In genomic region chr15:83858820-83859505, GRCh38 we compare ENCODE assay signal across 27 cellular contexts.
A peak's percentile ranks its signal among the peaks of the same experiment; 100 is the strongest.
DNase-seq lines count a peak whose midpoint lies in the region; ATAC-seq, FAIRE-seq and TF ChIP-seq lines count a peak whose summit lies in the region.
"Had no signal": no experiment of that assay in that cellular context is flagged by ENCODE, and none has a peak within 500 bp of the region (broad histone marks: within the 10 kb centered on the region; RNA-seq: fewer than 3 reads in every experiment).

No MANE protein-coding gene starts in this region.

- no peak overlapping the region for H4K5ac ChIP-seq in IMR-90 (ENCODE audit: low read depth, low read length)

- POLR2A ChIA-PET in IMR-90 (lab: Charles Lee; ENCODE audit: unreplicated experiment), result no interaction called here

- no peak overlapping the region for H2AK9ac ChIP-seq in IMR-90 (replicated peaks; ENCODE audit: low read depth, low read length, poor library complexity)

- FAIRE-seq in pancreas (lab: Jason Lieb, UNC), result peak; percentile 32
- FAIRE-seq: A204.1, GM19239, HepG2, RCC 7860 had no signal

- BruUV-seq in IMR-90 (replicated peaks; lab: Mats Ljungman, UMichigan) (no TSS peak), mammary epithelial cell (replicated peaks; lab: Mats Ljungman, UMichigan) (no TSS peak)

- no peak overlapping the region for H3K4ac ChIP-seq in IMR-90 (ENCODE audit: low read depth, low read length)

- no peak overlapping the region for H3K14ac ChIP-seq in IMR-90 (replicated peaks; ENCODE audit: low read depth, low read length)

- no peaks in the 10 kb centered on the region for H3K79me2 ChIP-seq in mammary epithelial cell (ENCODE audit: insufficient read depth, low read length)

- no peak overlapping the region for H3K18ac ChIP-seq in IMR-90 (ENCODE audit: low read depth, low read length)

- H4K20me1 ChIP-seq in IMR-90 (ENCODE audit: insufficient read depth, low read length), result no peaks in the 10 kb centered on the region
- no peaks in the 10 kb centered on the region for H4K20me1 ChIP-seq in mammary epithelial cell (ENCODE audit: insufficient read depth, low read length)

- H3K23ac ChIP-seq in IMR-90 (ENCODE audit: low read depth, low read length), result no peak overlapping the region

- in situ Hi-C loops in IMR-90 (cut with MboI; ENCODE audit: low sequenced_read_pairs) (no loop called here), mammary epithelial cell (cut with MboI; ENCODE audit: low sequenced_read_pairs in 2 of 2) (no loop called here)

- intact Hi-C loops in IMR-90 (cut with micrococcal nuclease) (no loop called here), mammary epithelial cell (cut with micrococcal nuclease) (no loop called here), pancreas (cut with DNase I) (no loop called here), adrenal gland (cut with DNase I) (no loop called here)

- TF ChIP-seq POLR2A in IMR-90 (IDR thresholded peaks at IDR 0.05; ENCODE audit: low read depth, low read length), result no peak
- TF ChIP-seq POLR2A in adrenal gland (IDR thresholded peaks at IDR 0.05), result no peak

- dilution Hi-C loops in IMR-90 (cut with HindIII; ENCODE audit: low sequenced_read_pairs, unreplicated experiment), result no loop called here
- dilution Hi-C loops in mammary epithelial cell (cut with HindIII; ENCODE audit: low sequenced_read_pairs), result no loop called here

- CTCF ChIA-PET in IMR-90 (lab: Yijun Ruan, JAX) (interaction anchor here (0.6 kb wide), 1 partner anchor 541 kb away, joined by 3 read pairs; no protein-coding TSS in a partner anchor), mammary epithelial cell (lab: Charles Lee; ENCODE audit: low non-redundant PET) (no interaction called here)

- ATAC-seq in IMR-90 (ENCODE audit: low read depth) (no peak), pancreas (no peak), HG03342 (IDR thresholded peaks at IDR 0.05; ENCODE audit: unreplicated experiment) (no peak), HG03565 (IDR thresholded peaks at IDR 0.05; ENCODE audit: unreplicated experiment) (no peak), GM19328 (IDR thresholded peaks at IDR 0.05; ENCODE audit: unreplicated experiment) (no peak)
- ATAC-seq: HCT116, HepG2 had no signal

- H3K9me1 ChIP-seq in IMR-90 (ENCODE audit: insufficient read depth, low read length), result no peaks in the 10 kb centered on the region

- no peak overlapping the region for H2BK120ac ChIP-seq in IMR-90 (ENCODE audit: low read depth, low read length)

- no peaks in the 10 kb centered on the region for H3K79me1 ChIP-seq in IMR-90 (ENCODE audit: low read depth in 1 of 2, low read length in 2 of 2)

- H3K9me3 ChIP-seq in IMR-90 (ENCODE audit: control insufficient read depth, insufficient read depth, low read length) (no peaks in the 10 kb centered on the region), mammary epithelial cell (replicated peaks; ENCODE audit: insufficient read depth, low read length) (no peaks in the 10 kb centered on the region), pancreas (no peaks in the 10 kb centered on the region), adrenal gland (replicated peaks in 1 of 3) (no peaks in the 10 kb centered on the region)
- H3K9me3 ChIP-seq: BE2C, Caco-2 had no signal

- H3K9ac ChIP-seq in IMR-90 (ENCODE audit: low read depth, low read length), result no peak overlapping the region
- H3K9ac ChIP-seq in mammary epithelial cell (ENCODE audit: insufficient read depth, low read length), result no peak overlapping the region

- H2AFZ ChIP-seq in IMR-90 (replicated peaks; ENCODE audit: low read length, poor library complexity) (no peak overlapping the region), mammary epithelial cell (ENCODE audit: low read depth, low read length) (peak overlapping the region; percentile 75)

- H4K8ac ChIP-seq in IMR-90 (ENCODE audit: low read depth in 2 of 2, low read length in 2 of 2), result no peak overlapping the region

- H2BK5ac ChIP-seq in IMR-90 (ENCODE audit: low read depth, low read length, poor library complexity, severe bottlenecking), result no peak overlapping the region

- peak; percentile 34 for DNase-seq in IMR-90
- peak; percentile 29 for DNase-seq in mammary epithelial cell
- peak; percentile 49 for DNase-seq in fibroblast of peridontal ligament (ENCODE audit: extremely low read depth)
- DNase-seq in pancreas, result no peak
- no peak for DNase-seq in adrenal gland
- DNase-seq: BE2C; Caco-2; CD4-positive, alpha-beta T cell; DMS153; GDM1; GOT3; KG1; NCI-H1048; NCI-H1436; NCI-H1930; NCI-H345; NCI-H526; Right ventricle myocardium superior had no signal

- H3K4me2 ChIP-seq in IMR-90 (ENCODE audit: low read depth, low read length) (no peak overlapping the region), mammary epithelial cell (ENCODE audit: insufficient read depth, low read depth, low read length) (peak overlapping the region; percentile 13)

- TF ChIP-seq RAD21 in IMR-90 (IDR thresholded peaks at IDR 0.05; ENCODE audit: low read length), result no peak

- H4K91ac ChIP-seq in IMR-90 (ENCODE audit: insufficient read depth, low read depth, low read length), result no peak overlapping the region

- no peak overlapping the region for H2BK15ac ChIP-seq in IMR-90 (ENCODE audit: low read depth, low read length)

- H2AK5ac ChIP-seq in IMR-90 (ENCODE audit: low read depth, low read length), result no peak overlapping the region

- no peak overlapping the region for H2BK20ac ChIP-seq in IMR-90 (ENCODE audit: low read depth, low read length)

- no CpG with 5 or more reads among the region's 5 CpGs for WGBS in IMR-90 (ENCODE audit: extremely low coverage in 2 of 2, insufficient read length in 1 of 2), 2 experiments
- 77% methylated on average over 5 of the region's 5 CpGs for WGBS in mammary epithelial cell (ENCODE audit: low coverage, missing lambda C conversion rate)
- WGBS in pancreas, 2 donors, result 85 to 90% methylated on average over 5 of the region's 5 CpGs
- 70 to 89% (median 88%) methylated on average over 5 of the region's 5 CpGs for WGBS in adrenal gland, 4 donors

- H3K27me3 ChIP-seq in IMR-90 (ENCODE audit: control insufficient read depth, insufficient read depth, low read length) (no peaks in the 10 kb centered on the region), mammary epithelial cell (ENCODE audit: insufficient read depth, low read length) (no peaks in the 10 kb centered on the region), pancreas (no peaks in the 10 kb centered on the region), adrenal gland (no peaks in the 10 kb centered on the region)
- H3K27me3 ChIP-seq: BE2C had no signal

- H3K4me1 ChIP-seq in IMR-90 (ENCODE audit: control insufficient read depth, insufficient read depth, low read length), result peaks cover 4% of the 10 kb centered on the region; the same call in 1 of the 2 replicates
- H3K4me1 ChIP-seq in mammary epithelial cell (ENCODE audit: insufficient read depth, low read length), result peaks cover 21% of the 10 kb centered on the region
- H3K4me1 ChIP-seq in pancreas, result peaks cover 0 to 17% (median 17%) of the 10 kb centered on the region in 3 donors
- no peaks in the 10 kb centered on the region for H3K4me1 ChIP-seq in adrenal gland (replicated peaks in 1 of 2)
- H3K4me1 ChIP-seq: BE2C, Caco-2 had no signal

- H3K56ac ChIP-seq in IMR-90 (ENCODE audit: extremely low read depth, insufficient read depth, low read length), result no peak overlapping the region

- H3K36me3 ChIP-seq in IMR-90 (ENCODE audit: control insufficient read depth, insufficient read depth, low read length) (no peaks in the 10 kb centered on the region), mammary epithelial cell (ENCODE audit: insufficient read depth, low read length) (no peaks in the 10 kb centered on the region), pancreas (no peaks in the 10 kb centered on the region), adrenal gland (replicated peaks in 1 of 2) (no peaks in the 10 kb centered on the region)
- H3K36me3 ChIP-seq: BE2C had no signal

- no peak overlapping the region for H3K27ac ChIP-seq in IMR-90 (ENCODE audit: insufficient read depth, low read length)
- H3K27ac ChIP-seq in mammary epithelial cell (ENCODE audit: insufficient read depth, low read depth, low read length), result peak overlapping the region; percentile 26
- H3K27ac ChIP-seq in pancreas, result no peak overlapping the region
- no peak overlapping the region for H3K27ac ChIP-seq in adrenal gland
- H3K27ac ChIP-seq: SK-N-MC had no signal

- TF ChIP-seq CTCF in IMR-90 (conservative IDR thresholded peaks at IDR 0.05; ENCODE audit: low read depth, low read length) (no peak), mammary epithelial cell (conservative IDR thresholded peaks at IDR 0.05 in 1 of 2, IDR thresholded peaks at IDR 0.05 in 1 of 2; ENCODE audit: extremely low read depth in 1 of 2, insufficient read depth in 1 of 2, low read depth in 1 of 2, low read length in 2 of 2) (no peak), pancreas (IDR thresholded peaks at IDR 0.05) (no peak), adrenal gland (IDR thresholded peaks at IDR 0.05) (no peak)

- H3K4me3 ChIP-seq in IMR-90 (ENCODE audit: insufficient read depth, low read depth, low read length) (no peak overlapping the region), mammary epithelial cell (replicated peaks in 1 of 3; ENCODE audit: insufficient read depth in 1 of 3, low read depth in 2 of 3, low read length in 3 of 3) (no peak overlapping the region), pancreas (no peak overlapping the region), adrenal gland (no peak overlapping the region)
- H3K4me3 ChIP-seq: SK-N-MC had no signal

TF ChIP-seq in IMR-90, 13 proteins besides CTCF, POLR2A, EP300 and RAD21 (continues in another document):
- TF ChIP-seq CEBPB (IDR thresholded peaks at IDR 0.05; ENCODE audit: low read depth, low read length) (no peak), NFE2L2 (IDR thresholded peaks at IDR 0.05; ENCODE audit: low read depth, low read length) (no peak), MAFK (IDR thresholded peaks at IDR 0.05; ENCODE audit: low read depth, low read length) (no peak), BHLHE40 (IDR thresholded peaks at IDR 0.05; ENCODE audit: low read depth, low read length) (no peak), ELK1 (IDR thresholded peaks at IDR 0.05; ENCODE audit: borderline replicate concordance, low read depth, low read length) (no peak), MXI1 (IDR thresholded peaks at IDR 0.05; ENCODE audit: borderline replicate concordance, low read depth, low read length) (no peak)

Comparison
In these comparisons a context has a peak if more than half of its experiments do, and no peak if none do; other contexts are left out.
1. DNase-seq: peak in IMR-90 (single experiment), mammary epithelial cell (single experiment) and fibroblast of peridontal ligament (single experiment); none in pancreas (0 of 6) and adrenal gland (0 of 7).